8 cellular contexts compared by ENCODE assay signal in the genomic region with DNA sequence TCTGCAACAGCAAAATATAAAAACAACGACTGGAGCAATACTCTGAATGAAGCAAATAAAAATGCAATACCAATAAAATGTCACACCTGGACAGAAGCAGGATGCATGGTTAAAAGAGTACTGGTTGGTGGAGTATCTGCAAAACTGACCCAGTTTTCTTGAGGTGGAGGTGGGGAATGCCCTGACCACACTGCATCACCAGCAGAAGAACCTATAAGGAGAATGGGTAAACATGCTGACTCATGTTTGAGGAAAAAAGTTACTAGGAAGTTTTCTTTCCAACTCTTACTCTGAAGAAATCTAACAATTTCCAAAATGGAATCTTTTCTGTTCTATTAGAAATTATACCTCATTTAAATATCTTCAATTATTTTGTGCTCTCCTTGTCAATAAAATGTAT. TPM values are rescaled to one million over a fixed set of nuclear protein-coding genes. Genes with fewer than 3 reads are reported as not detected.
A peak's percentile ranks its signal among the peaks of the same experiment; 100 is the strongest.
DNase-seq lines count a peak whose midpoint lies in the region; TF ChIP-seq lines count a peak whose summit lies in the region.

No MANE protein-coding gene starts in this region.

- no peaks in the 10 kb centered on the region for H3K9me3 ChIP-seq in spleen

- intact Hi-C loops in spleen (cut with DNase I; ENCODE audit: low total_unique reads), result no loop called here

- 74 to 91% (median 85%) methylated on average over 1 of the region's 1 CpG for WGBS in spleen, 5 donors

- peaks cover 0 to 68% (median 31%) of the 10 kb centered on the region in 6 donors for H3K36me3 ChIP-seq in spleen

- no peaks in the 10 kb centered on the region for H3K27me3 ChIP-seq in spleen (replicated peaks in 1 of 7)

- no peak for TF ChIP-seq CTCF in spleen (IDR thresholded peaks at IDR 0.05 in 8 of 11, conservative IDR thresholded peaks at IDR 0.05 in 3 of 11)

- TF ChIP-seq POLR2A in spleen (IDR thresholded peaks at IDR 0.05), result no peak

- H3K27ac ChIP-seq in spleen, result no peak overlapping the region

- H3K4me1 ChIP-seq in spleen, result peaks cover 0 to 40% (median 2%) of the 10 kb centered on the region in 6 donors

- DNase-seq in Daoy (ENCODE audit: low read depth) (peak; percentile 62), H4 (ENCODE audit: low spot score) (peak; percentile 72), T-helper 9 cell (peak; percentile 5), iPS-NIHi11 (ENCODE audit: low spot score) (peak; percentile 14), spleen (no peak), middle frontal gyrus (ENCODE audit: extremely low spot score, low spot score) (no peak), NCI-H345 treated with DMSO at 0.1 percent for 48 hours (lab: John Stamatoyannopoulos, UW; ENCODE audit: unreplicated experiment) (no peak), NCI-H82 treated with DMSO at 0.1 percent for 48 hours (lab: John Stamatoyannopoulos, UW; ENCODE audit: unreplicated experiment) (no peak)

- H3K4me3 ChIP-seq in spleen, result no peak overlapping the region

RNA-seq across cellular contexts. Expression of a gene that starts 43.6 kb away (rescaled TPM):
- 35.8 and 42.1 TPM in 2 replicates for total RNA-seq in Daoy (2014; rRNA removed; shearing (Covaris generic))
- 19.7 and 25.1 TPM in 2 replicates for total RNA-seq in H4 (2014; rRNA removed; shearing (Covaris generic))
- 10 to 100 TPM; 41.2 to 75.7 (median 61.6) TPM for total RNA-seq in spleen
- 10 to 100 TPM; 17.2 to 31.5 (median 26.5) TPM for polyA plus RNA-seq in spleen

Comparison
In these comparisons a context has a peak if more than half of its experiments do, and no peak if none do; other contexts are left out.
1. DNase-seq: peak in Daoy (single experiment), H4 (single experiment), T-helper 9 cell (single experiment) and iPS-NIHi11 (single experiment); none in spleen (single experiment), middle frontal gyrus (single experiment), NCI-H345 treated with DMSO at 0.1 percent for 48 hours (single experiment) and NCI-H82 treated with DMSO at 0.1 percent for 48 hours (single experiment).